ENCODE assay signal across 14 cellular contexts in genomic region chrX:54063361-54063760, GRCh38. TPM values are rescaled to one million over a fixed set of nuclear protein-coding genes. Genes with fewer than 3 reads are reported as not detected.
A peak's percentile ranks its signal among the peaks of the same experiment; 100 is the strongest.
DNase-seq lines count a peak whose midpoint lies in the region; ATAC-seq, FAIRE-seq and TF ChIP-seq lines count a peak whose summit lies in the region.
"Had no signal": no experiment of that assay in that cellular context is flagged by ENCODE, and none has a peak within 500 bp of the region (broad histone marks: within the 10 kb centered on the region; RNA-seq: fewer than 3 reads in every experiment).

No MANE protein-coding gene starts in this region.

- H3K9me3 ChIP-seq in GM23248 (ENCODE audit: low read depth), result no peaks in the 10 kb centered on the region
- no peaks in the 10 kb centered on the region for H3K9me3 ChIP-seq in endothelial cell of umbilical vein (replicated peaks; ENCODE audit: control insufficient read depth, insufficient read depth, low read length)
- no peaks in the 10 kb centered on the region for H3K9me3 ChIP-seq in pancreas
- H3K9me3 ChIP-seq: BLaER1, Caco-2 had no signal

- POLR2A ChIA-PET in endothelial cell of umbilical vein (lab: Charles Lee), result no interaction called here
- POLR2A ChIA-PET in activated CD4-positive, alpha-beta memory T cell treated with anti-CD3 and anti-CD28 coated beads, Interleukin-2, amount 10 ng/mL, durations not matched to agents 7 days and 5 days (lab: Charles Lee), result no interaction called here

- no peak overlapping the region for H3K27ac Mint-ChIP-seq in activated CD4-positive, alpha-beta memory T cell treated with anti-CD3 and anti-CD28 coated beads, Interleukin-2, amount 10 ng/mL, durations not matched to agents 7 days and 5 days
- H3K27ac Mint-ChIP-seq: CD8-positive, alpha-beta memory T cell; GM23338 had no signal

- H3F3A ChIP-seq in GM23248 (ENCODE audit: insufficient read depth), result peaks cover 22% of the 10 kb centered on the region

- H3K36me3 Mint-ChIP-seq in activated CD4-positive, alpha-beta memory T cell treated with anti-CD3 and anti-CD28 coated beads, Interleukin-2, amount 10 ng/mL, durations not matched to agents 7 days and 5 days (ENCODE audit: low read depth), result no peaks in the 10 kb centered on the region

- in situ Hi-C loops in GM23248 (cut with MboI), result no loop called here

- no peak for TF ChIP-seq POLR2A in endothelial cell of umbilical vein (IDR thresholded peaks at IDR 0.05; ENCODE audit: low read depth, low read length)

- 56 to 63% methylated on average over 2 of the region's 2 CpGs for WGBS in GM23248 (ENCODE audit: low coverage in 1 of 2, low lambda C conversion rate in 2 of 2, missing lambda C conversion rate in 2 of 2), 2 experiments
- WGBS in pancreas, 2 donors, result 79 to 89% methylated on average over 2 of the region's 2 CpGs

- TF ChIP-seq CTCF in endothelial cell of umbilical vein (IDR thresholded peaks at IDR 0.05; ENCODE audit: extremely low read depth in 1 of 2, insufficient read depth in 1 of 2, low read depth in 1 of 2, low read length in 2 of 2) (no peak), pancreas (IDR thresholded peaks at IDR 0.05) (no peak)

- H3K79me2 ChIP-seq in GM23248 (ENCODE audit: insufficient read depth), result no peaks in the 10 kb centered on the region
- no peaks in the 10 kb centered on the region for H3K79me2 ChIP-seq in endothelial cell of umbilical vein (ENCODE audit: control insufficient read depth, insufficient read depth, low read length)

- intact Hi-C loops in endothelial cell of umbilical vein (cut with micrococcal nuclease), result no loop called here
- intact Hi-C loops in pancreas (cut with DNase I), result no loop called here

- H4K20me1 ChIP-seq in GM23248 (ENCODE audit: insufficient read depth) (no peaks in the 10 kb centered on the region), endothelial cell of umbilical vein (replicated peaks; ENCODE audit: control insufficient read depth, extremely low read depth, insufficient read depth, low read length) (no peaks in the 10 kb centered on the region)
- H4K20me1 ChIP-seq: BLaER1 had no signal

- no peaks in the 10 kb centered on the region for H3K9me1 ChIP-seq in endothelial cell of umbilical vein (replicated peaks; ENCODE audit: control insufficient read depth, extremely low read depth, insufficient read depth, low read length)

- H3K27ac ChIP-seq in GM23248 (no peak overlapping the region), endothelial cell of umbilical vein (ENCODE audit: insufficient read depth, low read depth, low read length) (no peak overlapping the region), pancreas (no peak overlapping the region)
- H3K27ac ChIP-seq: BLaER1 had no signal

- H3K4me3 ChIP-seq in GM23248 (no peak overlapping the region), endothelial cell of umbilical vein (replicated peaks in 1 of 3; ENCODE audit: insufficient read depth in 1 of 3, low read depth in 1 of 3, low read length in 3 of 3) (no peak overlapping the region), pancreas (no peak overlapping the region)
- H3K4me3 ChIP-seq: BLaER1, GM12878, GM23338 had no signal

- H2AFZ ChIP-seq in GM23248 (no peak overlapping the region), endothelial cell of umbilical vein (ENCODE audit: low read depth, low read length) (no peak overlapping the region)
- H2AFZ ChIP-seq: GM23338 had no signal

- CTCF ChIA-PET in endothelial cell of umbilical vein (lab: Charles Lee), result no interaction called here
- CTCF ChIA-PET in activated CD4-positive, alpha-beta memory T cell treated with anti-CD3 and anti-CD28 coated beads, Interleukin-2, amount 10 ng/mL, durations not matched to agents 7 days and 5 days (lab: Charles Lee), result no interaction called here

- peak; percentile 89 for FAIRE-seq in RCC 7860 (lab: Jason Lieb, UNC)
- peak; percentile 31 for FAIRE-seq in endothelial cell of umbilical vein (lab: Jason Lieb, UNC)
- FAIRE-seq in pancreas (lab: Jason Lieb, UNC), result no peak
- FAIRE-seq: GM12878 had no signal

- H3K9ac ChIP-seq in GM23248 (no peak overlapping the region), endothelial cell of umbilical vein (replicated peaks; ENCODE audit: extremely low read depth, insufficient read depth, low read length) (no peak overlapping the region)
- H3K9ac ChIP-seq: BLaER1 had no signal

- H3K4me1 ChIP-seq in GM23248 (ENCODE audit: insufficient read depth), result peaks cover 9% of the 10 kb centered on the region; the same call in 1 of the 2 replicates
- H3K4me1 ChIP-seq in endothelial cell of umbilical vein (ENCODE audit: control insufficient read depth, extremely low read depth, insufficient read depth, low read length), result no peaks in the 10 kb centered on the region
- H3K4me1 ChIP-seq in pancreas, result no peaks in the 10 kb centered on the region
- H3K4me1 ChIP-seq: Caco-2 had no signal

- no peaks in the 10 kb centered on the region for H3K27me3 Mint-ChIP-seq in activated CD4-positive, alpha-beta memory T cell treated with anti-CD3 and anti-CD28 coated beads, Interleukin-2, amount 10 ng/mL, durations not matched to agents 7 days and 5 days

- no peaks in the 10 kb centered on the region for H3K4me1 Mint-ChIP-seq in activated CD4-positive, alpha-beta memory T cell treated with anti-CD3 and anti-CD28 coated beads, Interleukin-2, amount 10 ng/mL, durations not matched to agents 7 days and 5 days
- H3K4me1 Mint-ChIP-seq: CD8-positive, alpha-beta memory T cell had no signal

- H3K36me3 ChIP-seq in GM23248 (ENCODE audit: low read depth) (no peaks in the 10 kb centered on the region), endothelial cell of umbilical vein (ENCODE audit: control insufficient read depth in 2 of 2, extremely low read depth in 1 of 2, insufficient read depth in 2 of 2, low read length in 2 of 2) (no peaks in the 10 kb centered on the region), pancreas (no peaks in the 10 kb centered on the region)
- H3K36me3 ChIP-seq: BLaER1 had no signal

- H3K27me3 ChIP-seq in GM23248 (replicated peaks; ENCODE audit: insufficient read depth), result no peaks in the 10 kb centered on the region
- no peaks in the 10 kb centered on the region for H3K27me3 ChIP-seq in endothelial cell of umbilical vein (ENCODE audit: control insufficient read depth in 2 of 2, insufficient read depth in 2 of 2, low read length in 2 of 2)
- no peaks in the 10 kb centered on the region for H3K27me3 ChIP-seq in pancreas

- dilution Hi-C loops in endothelial cell of umbilical vein (cut with MboI; ENCODE audit: extremely low pct_ligation_motif_present, low sequenced_read_pairs), result no loop called here

- peak; percentile 6 for DNase-seq in GM23248
- peak; percentile 82 for DNase-seq in RCC 7860 (ENCODE audit: low spot score)
- DNase-seq in endothelial cell of umbilical vein (ENCODE audit: low read depth, low spot score), result no peak
- no peak for DNase-seq in HuH-7 (ENCODE audit: low spot score)
- no peak for DNase-seq in activated CD4-positive, alpha-beta memory T cell treated with anti-CD3 and anti-CD28 coated beads, Interleukin-2, amount 10 ng/mL, durations not matched to agents 7 days and 5 days
- no peak for DNase-seq in pancreas
- DNase-seq: AML-193; Caco-2; CD8-positive, alpha-beta memory T cell; DND-41; H7 had no signal

- H3K4me2 ChIP-seq in GM23248 (ENCODE audit: unreplicated experiment), result no peak overlapping the region
- H3K4me2 ChIP-seq in endothelial cell of umbilical vein (ENCODE audit: insufficient read depth, low read length), result no peak overlapping the region
- H3K4me2 ChIP-seq: BLaER1, GM23338 had no signal

- no peak overlapping the region for H3K4me3 Mint-ChIP-seq in activated CD4-positive, alpha-beta memory T cell treated with anti-CD3 and anti-CD28 coated beads, Interleukin-2, amount 10 ng/mL, durations not matched to agents 7 days and 5 days
- H3K4me3 Mint-ChIP-seq: CD8-positive, alpha-beta memory T cell; GM23338 had no signal

- ATAC-seq in pancreas, result no peak
- ATAC-seq: GM12878, GM23338 had no signal

- BruUV-seq in endothelial cell of umbilical vein (replicated peaks; lab: Mats Ljungman, UMichigan), result no TSS peak

- H3K9me3 Mint-ChIP-seq in activated CD4-positive, alpha-beta memory T cell treated with anti-CD3 and anti-CD28 coated beads, Interleukin-2, amount 10 ng/mL, durations not matched to agents 7 days and 5 days, result no peaks in the 10 kb centered on the region
- H3K9me3 Mint-ChIP-seq: CD8-positive, alpha-beta memory T cell; GM23338 had no signal

- no peaks in the 10 kb centered on the region for H3K9me2 ChIP-seq in GM23248 (ENCODE audit: insufficient read depth)

TF ChIP-seq in endothelial cell of umbilical vein, 7 proteins besides CTCF, POLR2A, EP300 and RAD21:
- no peak for TF ChIP-seq JUN (IDR thresholded peaks at IDR 0.05; ENCODE audit: borderline replicate concordance, insufficient read depth, insufficient read length, low read depth)
- TF ChIP-seq FOS (IDR thresholded peaks at IDR 0.05; ENCODE audit: borderline replicate concordance, insufficient read depth, low read length), result no peak
- TF ChIP-seq POLR2AphosphoS5 (IDR thresholded peaks at IDR 0.05; ENCODE audit: insufficient read depth, low read depth, low read length), result no peak
- no peak for TF ChIP-seq MAX (IDR thresholded peaks at IDR 0.05; ENCODE audit: insufficient read depth, insufficient read length)
- no peak for TF ChIP-seq GATA2 (IDR thresholded peaks at IDR 0.05; ENCODE audit: insufficient read depth, insufficient read length, low read depth, low read length)
- no peak for TF ChIP-seq EZH2 (IDR thresholded peaks at IDR 0.05; ENCODE audit: borderline replicate concordance, low read depth, low read length, severe bottlenecking)

RNA-seq across cellular contexts. Expression of gene PHF8, which starts 19.1 kb away (rescaled TPM):
- 5.2 and 6.1 TPM in 2 replicates for total RNA-seq in GM23248 (2014; rRNA removed; shearing (Covaris generic))
- polyA plus RNA-seq in GM23248 (2016; fragmentation: Nextera tagmentation; extraction: Ambion mirVana) (7.0 and 7.9 TPM in 2 replicates), endothelial cell of umbilical vein (10.9 and 12.1 TPM in 2 replicates), pancreas (10 to 100 TPM; 11.1 to 15.3 TPM)
- total RNA-seq in endothelial cell of umbilical vein (23.2 and 25.5 TPM in 2 replicates), pancreas (10 to 100 TPM; 10.9 to 21.3 (median 14.6) TPM)
- 12.8 and 13.9 TPM in 2 replicates for polyA plus RNA-seq in endothelial cell of umbilical vein (2011; cell fraction: cytosol; rRNA removed)
- 42.5 and 45.1 TPM in 2 replicates for polyA plus RNA-seq in endothelial cell of umbilical vein (2011; cell fraction: nucleus; rRNA removed)
- polyA plus RNA-seq in endothelial cell of umbilical vein (2012), result 12.1 and 14.1 TPM in 2 replicates
- 47.1 and 47.6 TPM in 2 replicates for polyA minus RNA-seq in endothelial cell of umbilical vein
- polyA minus RNA-seq in endothelial cell of umbilical vein (2011; cell fraction: cytosol; rRNA and poly(A)+ RNA removed), result 18.0 TPM
- polyA minus RNA-seq in endothelial cell of umbilical vein (2011; cell fraction: nucleus; rRNA and poly(A)+ RNA removed), result 56.6 and 62.8 TPM in 2 replicates
- total RNA-seq in activated CD4-positive, alpha-beta memory T cell treated with anti-CD3 and anti-CD28 coated beads, Interleukin-2, amount 10 ng/mL, durations not matched to agents 7 days and 5 days, result 10 to 100 TPM; 40.4 to 42.5 TPM

Comparison
In these comparisons a context has a peak if more than half of its experiments do, and no peak if none do; other contexts are left out.
1. DNase-seq: peak in GM23248 (single experiment) and RCC 7860 (single experiment); none in endothelial cell of umbilical vein (single experiment), HuH-7 (single experiment), activated CD4-positive, alpha-beta memory T cell treated with anti-CD3 and anti-CD28 coated beads, Interleukin-2, amount 10 ng/mL, durations not matched to agents 7 days and 5 days (single experiment) and pancreas (0 of 6).